ENCODE assay signal across 8 cellular contexts in the genomic region with DNA sequence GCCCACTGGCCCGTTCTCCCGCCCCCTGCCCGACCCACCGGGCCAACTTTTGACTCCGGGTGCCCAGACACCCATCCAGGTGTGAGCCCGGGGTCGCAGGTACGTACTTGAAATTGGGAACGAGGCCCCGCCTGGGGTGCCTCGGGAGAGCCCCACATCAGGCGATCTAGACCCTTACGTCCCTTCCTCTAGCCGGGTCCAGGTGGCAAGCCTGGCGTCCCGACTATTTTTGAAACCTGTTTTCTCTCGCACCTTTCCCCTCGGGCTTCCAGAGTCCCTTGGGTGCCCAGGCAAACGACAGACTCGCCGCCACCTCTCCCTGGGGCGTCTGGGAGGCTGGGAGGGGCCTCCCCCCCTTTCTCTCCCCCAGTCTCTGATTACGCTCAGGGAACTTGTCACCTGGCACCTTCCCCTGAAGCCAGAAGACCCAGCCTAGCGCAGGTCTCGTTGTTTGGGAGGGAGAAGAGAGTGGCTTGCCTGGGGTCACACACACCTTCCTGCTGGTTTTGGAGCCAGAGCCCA. TPM values are rescaled to one million over a fixed set of nuclear protein-coding genes. Genes with fewer than 3 reads are reported as not detected.
DNase-seq lines count a peak whose midpoint lies in the region; ATAC-seq and TF ChIP-seq lines count a peak whose summit lies in the region.

No MANE protein-coding gene starts in this region.

- in situ Hi-C loops in KBM-7 (cut with MboI; ENCODE audit: low pct_unique_long_range_greater_than_20kb, low sequenced_read_pairs) = no loop called here

- H3K4me3 Mint-ChIP-seq in activated T-cell treated with anti-CD3 and anti-CD28 coated beads, Interleukin-2, amount 50 U/mL, for 24 hours = peak overlapping the region; percentile 83

- TF ChIP-seq POLR2A in stomach (IDR thresholded peaks at IDR 0.05) = no peak

- H3K4me3 ChIP-seq in iPS-11a (ENCODE audit: low read depth, low read length) (peak overlapping the region; percentile 60), stomach (peak overlapping the region; percentile 63 to 97 (median 92))

- no peaks in the 10 kb centered on the region for H3K27me3 ChIP-seq in stomach

- 3 to 10% (median 8%) methylated on average over 18 to 25 of the region's 25 CpGs for WGBS in stomach, 5 donors

- peaks cover 48% of the 10 kb centered on the region for H3K4me1 Mint-ChIP-seq in activated T-cell treated with anti-CD3 and anti-CD28 coated beads, Interleukin-2, amount 50 U/mL, for 24 hours (ENCODE audit: low read depth)

- peak overlapping the region; percentile 74 to 93 (median 93) for H3K27ac ChIP-seq in stomach

- no peaks in the 10 kb centered on the region for H3K36me3 Mint-ChIP-seq in activated T-cell treated with anti-CD3 and anti-CD28 coated beads, Interleukin-2, amount 50 U/mL, for 24 hours (ENCODE audit: low read depth)

- TF ChIP-seq CTCF in stomach (IDR thresholded peaks at IDR 0.05) = no peak

- H3K9me3 Mint-ChIP-seq in activated T-cell treated with anti-CD3 and anti-CD28 coated beads, Interleukin-2, amount 50 U/mL, for 24 hours = no peaks in the 10 kb centered on the region

- intact Hi-C loops in stomach (cut with DNase I; ENCODE audit: low total_unique reads) = no loop called here

- peaks cover 20 to 50% (median 43%) of the 10 kb centered on the region in 4 donors for H3K4me1 ChIP-seq in stomach

- no peaks in the 10 kb centered on the region for H3K27me3 Mint-ChIP-seq in activated T-cell treated with anti-CD3 and anti-CD28 coated beads, Interleukin-2, amount 50 U/mL, for 24 hours

- peak in 2 of 3 experiments; percentile 37 to 66 for DNase-seq in NCI-H1417 (lab: John Stamatoyannopoulos, UW)
- DNase-seq in NCI-H1417 treated with DMSO at 0.1 percent for 48 hours (lab: John Stamatoyannopoulos, UW) = no peak
- DNase-seq in activated T-cell treated with anti-CD3 and anti-CD28 coated beads, Interleukin-2, amount 50 U/mL, for 24 hours = peak; percentile 46
- peak; percentile 40 for DNase-seq in stomach
- DNase-seq in KBM-7 = no peak
- DNase-seq in globus pallidus (ENCODE audit: low spot score) = no peak

- H3K9me3 ChIP-seq in stomach = no peaks in the 10 kb centered on the region

- no peaks in the 10 kb centered on the region for H3K36me3 ChIP-seq in stomach

- H3K27ac Mint-ChIP-seq in activated T-cell treated with anti-CD3 and anti-CD28 coated beads, Interleukin-2, amount 50 U/mL, for 24 hours = peak overlapping the region; percentile 76

- ATAC-seq in GM18870 (IDR thresholded peaks at IDR 0.05; ENCODE audit: unreplicated experiment) = no peak

- no peak for TF ChIP-seq EP300 in stomach (IDR thresholded peaks at IDR 0.05)

RNA-seq across cellular contexts. Expression of a gene that starts 0.9 kb away (rescaled TPM):
- 10 to 100 TPM in 4 of 5 donors, not detected in 1; 10.6 to 73.7 (median 39.8) TPM for total RNA-seq in stomach
- polyA plus RNA-seq in stomach = 10 to 100 TPM; 13.3 to 17.6 (median 15.7) TPM

Comparison
In these comparisons a context has a peak if more than half of its experiments do, and no peak if none do; other contexts are left out.
1. DNase-seq: peak in NCI-H1417 (2 of 3), activated T-cell treated with anti-CD3 and anti-CD28 coated beads, Interleukin-2, amount 50 U/mL, for 24 hours (single experiment) and stomach (single experiment); none in NCI-H1417 treated with DMSO at 0.1 percent for 48 hours (single experiment), KBM-7 (single experiment) and globus pallidus (single experiment).